8 cellular contexts compared by ENCODE assay signal in the genomic region with DNA sequence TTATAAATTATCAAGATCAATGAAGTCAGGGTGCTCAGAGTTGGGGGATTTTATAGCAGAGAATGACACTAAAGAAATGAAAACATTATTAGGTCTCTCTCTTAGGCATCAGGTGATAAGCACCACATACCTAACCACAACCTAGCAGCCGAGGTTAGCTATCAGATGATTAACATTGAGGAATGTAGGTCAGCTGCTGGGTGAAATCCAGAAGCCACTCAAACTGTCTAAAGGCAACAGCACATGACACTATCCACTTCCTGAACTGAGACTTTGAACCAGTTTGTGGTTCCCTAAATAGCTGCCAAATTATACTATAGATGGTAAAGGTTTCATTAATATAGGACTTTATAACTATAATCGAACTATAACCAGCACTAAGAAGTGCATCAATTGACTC. TPM values are rescaled to one million over a fixed set of nuclear protein-coding genes. Genes with fewer than 3 reads are reported as not detected.
DNase-seq lines count a peak whose midpoint lies in the region; FAIRE-seq and TF ChIP-seq lines count a peak whose summit lies in the region.

No MANE protein-coding gene starts in this region.

- no TSS peak for BruUV-seq in A673 (replicated peaks; lab: Mats Ljungman, UMichigan)

- H3K27ac ChIP-seq in keratinocyte (ENCODE audit: control insufficient read depth, insufficient read depth, low read length), result no peak overlapping the region
- no peak overlapping the region for H3K27ac ChIP-seq in A673 (ENCODE audit: low read depth, low read length, poor library complexity, severe bottlenecking)

- POLR2A ChIA-PET in A673 (lab: Charles Lee; ENCODE audit: low non-redundant PET), result no interaction called here

- intact Hi-C loops in A673 (cut with micrococcal nuclease; ENCODE audit: unreplicated experiment), result no loop called here

- no peak overlapping the region for H3K9ac ChIP-seq in keratinocyte (ENCODE audit: control insufficient read depth, extremely low read depth, insufficient read depth, low read length)

- H3K4me2 ChIP-seq in keratinocyte (ENCODE audit: control insufficient read depth, extremely low read depth, insufficient read depth, low read depth, low read length), result peak overlapping the region; percentile 32

- TF ChIP-seq CTCF in AG10803 (conservative IDR thresholded peaks at IDR 0.05; ENCODE audit: low read length) (no peak), keratinocyte (optimal IDR thresholded peaks at IDR 0.05 in 1 of 3, IDR thresholded peaks at IDR 0.05 in 1 of 3, conservative IDR thresholded peaks at IDR 0.05 in 1 of 3; ENCODE audit: extremely low read depth in 1 of 3, insufficient read depth in 2 of 3, low read length in 3 of 3) (no peak), A673 (conservative IDR thresholded peaks at IDR 0.05; ENCODE audit: low read depth, low read length) (no peak), GM20000 (IDR thresholded peaks at IDR 0.05; ENCODE audit: extremely low read depth, missing control alignments) (no peak)

- peaks cover 31% of the 10 kb centered on the region for H3K4me1 ChIP-seq in keratinocyte (ENCODE audit: control insufficient read depth, extremely low read depth, insufficient read depth, low read length)
- no peaks in the 10 kb centered on the region for H3K4me1 ChIP-seq in A673 (ENCODE audit: insufficient read depth, low read length, poor library complexity, severe bottlenecking)

- dilution Hi-C loops in keratinocyte (cut with MboI; ENCODE audit: extremely low pct_ligation_motif_present, low sequenced_read_pairs), result no loop called here

- H4K20me1 ChIP-seq in keratinocyte (ENCODE audit: control insufficient read depth, extremely low read depth, insufficient read depth, low read length), result no peaks in the 10 kb centered on the region

- H3K79me2 ChIP-seq in keratinocyte (ENCODE audit: control insufficient read depth, insufficient read depth, low read length), result peaks cover 65% of the 10 kb centered on the region

- H3K27me3 ChIP-seq in keratinocyte (ENCODE audit: control insufficient read depth, extremely low read depth, insufficient read depth, low read length) (no peaks in the 10 kb centered on the region), A673 (replicated peaks; ENCODE audit: insufficient read depth, low read depth, low read length, poor library complexity) (no peaks in the 10 kb centered on the region)

- H3K9me3 ChIP-seq in keratinocyte (ENCODE audit: control insufficient read depth, low read depth, low read length) (no peaks in the 10 kb centered on the region), A673 (ENCODE audit: low read depth, low read length, poor library complexity, severe bottlenecking) (no peaks in the 10 kb centered on the region)

- CTCF ChIA-PET in A673 (lab: Charles Lee), result no interaction called here

- H3K36me3 ChIP-seq in keratinocyte (ENCODE audit: control insufficient read depth in 2 of 2, extremely low read depth in 1 of 2, insufficient read depth in 2 of 2, low read length in 2 of 2), result peaks cover 3 to 6% of the 10 kb centered on the region in 2 experiments
- no peaks in the 10 kb centered on the region for H3K36me3 ChIP-seq in A673 (ENCODE audit: insufficient read depth, low read length, poor library complexity, severe bottlenecking)

- FAIRE-seq in keratinocyte (lab: Jason Lieb, UNC), result no peak

- no peak overlapping the region for H2AFZ ChIP-seq in keratinocyte (ENCODE audit: control insufficient read depth, low read length)

- peak; percentile 72 for DNase-seq in AG10803 (ENCODE audit: low read depth)
- peak; percentile 34 for DNase-seq in HPDE6-E6E7 (ENCODE audit: extremely low spot score)
- peak; percentile 24 for DNase-seq in activated CD4-positive, alpha-beta T cell treated with anti-CD3 and anti-CD28 coated beads, Interleukin-2, amount 50 U/mL, for 1 hour
- DNase-seq in keratinocyte (ENCODE audit: low read depth, low spot score), result peak; percentile 61
- no peak for DNase-seq in A673 (ENCODE audit: low spot score)
- no peak for DNase-seq in GM20000 (ENCODE audit: low spot score)
- DNase-seq in 8988T, result no peak
- no peak for DNase-seq in activated CD8-positive, alpha-beta memory T cell treated with anti-CD3 and anti-CD28 coated beads, Interleukin-2, amount 50 U/mL, for 4 hours

- no peaks in the 10 kb centered on the region for H3K9me1 ChIP-seq in keratinocyte (ENCODE audit: control insufficient read depth, extremely low read depth, insufficient read depth, low read length)

- H3K4me3 ChIP-seq in AG10803 (ENCODE audit: low read length) (no peak overlapping the region), keratinocyte (ENCODE audit: control insufficient read depth in 2 of 3, extremely low read depth in 1 of 3, insufficient read depth in 2 of 3, low read depth in 1 of 3, low read length in 3 of 3) (peak overlapping the region in 1 of 3 experiments; percentile 22), A673 (ENCODE audit: low read depth, low read length, poor library complexity, severe bottlenecking) (no peak overlapping the region)

RNA-seq across cellular contexts. Expression of gene EPG5, which starts 4.7 kb away (rescaled TPM):
- polyA plus RNA-seq in keratinocyte, result 17.8 to 18.8 TPM (median 17.8 TPM) in 3 replicates
- 13.3 TPM for polyA plus RNA-seq in keratinocyte (2011; ENCODE audit: low read depth)
- polyA plus RNA-seq in keratinocyte (2011; cell fraction: cytosol; rRNA removed), result 8.6 and 12.9 TPM in 2 replicates
- polyA plus RNA-seq in keratinocyte (2011; cell fraction: nucleus; rRNA removed), result 50.6 and 53.8 TPM in 2 replicates
- polyA plus RNA-seq in keratinocyte (2012; ENCODE audit: low replicate concordance), result 10.7 and 15.5 TPM in 2 replicates
- polyA minus RNA-seq in keratinocyte, result 41.5 to 102 TPM (median 98.6 TPM) in 3 replicates
- polyA minus RNA-seq in keratinocyte (2011; cell fraction: cytosol; rRNA and poly(A)+ RNA removed), result 27.0 TPM
- polyA minus RNA-seq in keratinocyte (2011; cell fraction: nucleus; rRNA and poly(A)+ RNA removed), result 97.6 and 202 TPM in 2 replicates
- 15.2 and 16.7 TPM in 2 replicates for total RNA-seq in A673 (2021)

Comparison
In these comparisons a context has a peak if more than half of its experiments do, and no peak if none do; other contexts are left out.
1. DNase-seq: peak in AG10803 (single experiment), HPDE6-E6E7 (single experiment), activated CD4-positive, alpha-beta T cell treated with anti-CD3 and anti-CD28 coated beads, Interleukin-2, amount 50 U/mL, for 1 hour (single experiment) and keratinocyte (single experiment); none in A673 (single experiment), GM20000 (single experiment), 8988T (single experiment) and activated CD8-positive, alpha-beta memory T cell treated with anti-CD3 and anti-CD28 coated beads, Interleukin-2, amount 50 U/mL, for 4 hours (single experiment).